20 cellular contexts compared by ENCODE assay signal in genomic region chr5:125776656-125777055, GRCh38.
"Had no signal": no experiment of that assay in that cellular context is flagged by ENCODE, and none has a peak within 500 bp of the region (broad histone marks: within the 10 kb centered on the region; RNA-seq: fewer than 3 reads in every experiment).

No MANE protein-coding gene starts in this region.

- H3K27ac ChIP-seq: colonic mucosa, epithelial cell of prostate, esophagus squamous epithelium, foreskin keratinocyte, gastroesophageal sphincter, heart left ventricle, hepatocyte, left lung, lower lobe of right lung had no signal

- H2AFZ ChIP-seq: hepatocyte had no signal

- H3K4me1 ChIP-seq: colonic mucosa, esophagus squamous epithelium, foreskin keratinocyte, gastroesophageal sphincter, heart left ventricle, left lung, lower lobe of right lung had no signal

- DNase-seq: cerebellar nuclear complex; colonic mucosa; cortex of kidney; effector CD8-positive, alpha-beta T cell; effector memory CD8-positive, alpha-beta T cell; endodermal cell; erythroblast; esophagus squamous epithelium; foreskin keratinocyte; heart left ventricle; hypothalamus; immature natural killer cell; left cardiac atrium; left lung; left ventricle myocardium superior; lower lobe of right lung; mucosa of descending colon had no signal

- H3K9me3 ChIP-seq: colonic mucosa, esophagus squamous epithelium, gastroesophageal sphincter, heart left ventricle, left lung, lower lobe of right lung, mucosa of descending colon had no signal

- H3K27me3 ChIP-seq: colonic mucosa, esophagus squamous epithelium, foreskin keratinocyte, gastroesophageal sphincter, heart left ventricle, hepatocyte, left lung had no signal

- H3K4me3 ChIP-seq: colonic mucosa, esophagus squamous epithelium, gastroesophageal sphincter, heart left ventricle, hepatocyte, left lung, lower lobe of right lung, mucosa of descending colon had no signal

- H3K36me3 ChIP-seq: colonic mucosa, esophagus squamous epithelium, gastroesophageal sphincter, heart left ventricle, left lung, lower lobe of right lung had no signal

- H3K79me2 ChIP-seq: hepatocyte had no signal

- H3K4me2 ChIP-seq: hepatocyte had no signal
